ENCODE assay signal across 8 cellular contexts in the genomic region with DNA sequence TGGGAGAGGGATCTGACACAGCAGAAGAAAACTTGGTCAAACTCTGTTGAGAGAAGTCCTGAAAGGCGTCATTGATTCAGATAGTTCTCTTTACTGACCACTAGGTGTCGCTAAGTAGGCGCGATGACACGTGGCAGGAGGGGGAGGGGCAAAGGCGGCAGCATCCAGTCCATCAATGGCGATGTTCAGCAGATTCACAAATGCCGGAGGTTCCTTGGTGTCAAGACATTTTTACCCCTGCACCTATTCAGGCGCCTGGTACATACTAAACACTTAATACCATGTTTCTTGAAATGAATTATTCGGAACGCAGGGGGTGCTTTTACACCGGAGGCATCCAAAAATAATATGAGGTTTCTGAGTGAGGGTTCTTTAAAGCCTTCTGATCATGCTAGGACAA. TPM values are rescaled to one million over a fixed set of nuclear protein-coding genes. Genes with fewer than 3 reads are reported as not detected.
A peak's percentile ranks its signal among the peaks of the same experiment; 100 is the strongest.
DNase-seq lines count a peak whose midpoint lies in the region; ATAC-seq lines count a peak whose summit lies in the region.

No MANE protein-coding gene starts in this region.

- peak; percentile 54 for DNase-seq in AG08395 (ENCODE audit: low spot score)
- peak; percentile 74 for DNase-seq in NCI-H526 treated with DMSO at 0.1 percent for 48 hours (lab: John Stamatoyannopoulos, UW)
- DNase-seq in activated CD4-positive, alpha-beta T cell treated with anti-CD3 and anti-CD28 coated beads for 48 hours, result peak; percentile 88
- peak; percentile 74 for DNase-seq in dermis blood vessel endothelial cell
- DNase-seq in lung microvascular endothelial cell (ENCODE audit: low read depth in 2 of 2), result peak; percentile 73 to 79
- peak; percentile 61 to 63 for DNase-seq in stimulated activated CD8-positive, alpha-beta memory T cell treated with anti-CD3 and anti-CD28 coated beads, Interleukin-15, amount 100 ng/mL, for 48 hours (ENCODE audit: low read depth in 2 of 2)

- ATAC-seq in GM18867 (IDR thresholded peaks at IDR 0.05; ENCODE audit: unreplicated experiment) (peak; percentile 41), HG03175 (IDR thresholded peaks at IDR 0.05; ENCODE audit: unreplicated experiment) (peak; percentile 48)

RNA-seq across cellular contexts. Expression of a gene that starts 3.0 kb away (rescaled TPM):
- total RNA-seq in dermis blood vessel endothelial cell (0.17 TPM in 1 of 2 replicates, not detected in the other), lung microvascular endothelial cell (under 0.01 TPM in 2 replicates)

RNA-seq across cellular contexts. Expression of a gene that starts 42.3 kb away (rescaled TPM):
- 45.3 and 52.3 TPM in 2 replicates for total RNA-seq in dermis blood vessel endothelial cell
- 36.9 and 39.9 TPM in 2 replicates for total RNA-seq in lung microvascular endothelial cell

Comparison
In these comparisons a context has a peak if more than half of its experiments do, and no peak if none do; other contexts are left out.
1. Peak in every context shown above with its lines: DNase-seq and ATAC-seq.